In the genomic region with DNA sequence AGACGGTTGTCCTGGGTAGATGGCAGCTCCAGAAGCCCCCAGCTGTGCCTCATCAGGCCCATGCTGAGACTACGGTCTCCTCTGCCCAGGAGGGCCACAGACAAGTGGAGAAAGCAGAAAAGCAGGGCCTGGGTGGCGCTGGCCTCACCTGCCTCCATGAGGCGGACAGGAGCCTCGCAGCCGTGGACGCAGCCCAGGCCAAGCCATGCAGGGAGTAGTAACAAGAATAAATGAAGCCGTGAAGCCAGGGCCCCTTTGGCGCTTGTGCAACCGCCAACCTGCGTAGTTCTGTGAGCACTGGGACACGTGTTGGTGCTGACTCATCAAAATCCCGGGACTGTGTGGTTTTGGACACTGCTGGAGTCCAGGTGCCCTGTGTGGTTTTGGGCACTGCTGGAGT, we compare ENCODE assay signal across 20 cellular contexts. TPM values are rescaled to one million over a fixed set of nuclear protein-coding genes. Genes with fewer than 3 reads are reported as not detected.
DNase-seq lines count a peak whose midpoint lies in the region; ATAC-seq, FAIRE-seq and TF ChIP-seq lines count a peak whose summit lies in the region.
"Had no signal": no experiment of that assay in that cellular context is flagged by ENCODE, and none has a peak within 500 bp of the region (broad histone marks: within the 10 kb centered on the region; RNA-seq: fewer than 3 reads in every experiment).

No MANE protein-coding gene starts in this region.

- FAIRE-seq in RCC 7860 (lab: Jason Lieb, UNC) (no peak), GM12892 (lab: Jason Lieb, UNC) (no peak)

- TF ChIP-seq POLR2A in GM12892 (IDR thresholded peaks at IDR 0.05; ENCODE audit: low read depth, low read length): no peak

- no peaks in the 10 kb centered on the region for H3K27me3 ChIP-seq in upper lobe of right lung

- no peak overlapping the region for H3K4me3 ChIP-seq in upper lobe of right lung
- H3K4me3 ChIP-seq: smooth muscle cell, suprapubic skin had no signal

- intact Hi-C loops in upper lobe of right lung (cut with DNase I): no loop called here

- no peak for TF ChIP-seq CTCF in upper lobe of right lung (IDR thresholded peaks at IDR 0.05)

- H3K9me3 ChIP-seq in upper lobe of right lung: no peaks in the 10 kb centered on the region
- H3K9me3 ChIP-seq: suprapubic skin had no signal

- ATAC-seq in upper lobe of right lung (peak; percentile 73), HG03439 (IDR thresholded peaks at IDR 0.05; ENCODE audit: unreplicated experiment) (no peak)
- ATAC-seq: activated CD8-positive, alpha-beta memory T cell treated with anti-CD3 and anti-CD28 coated beads, Interleukin-2, amount 10 ng/mL, durations not matched to agents 7 days and 5 days had no signal

- DNase-seq in NCI-H345 (lab: John Stamatoyannopoulos, UW) (peak; percentile 22), NCI-H345 treated with DMSO at 0.1 percent for 48 hours (lab: John Stamatoyannopoulos, UW; ENCODE audit: unreplicated experiment) (no peak), RCC 7860 (ENCODE audit: low spot score) (peak; percentile 31), iPS-NIHi11 (ENCODE audit: low spot score) (peak; percentile 71), upper lobe of right lung (peak; percentile 87), superior temporal gyrus (ENCODE audit: extremely low spot score) (no peak), GM12892 (ENCODE audit: insufficient read length) (no peak)
- DNase-seq: ACHN; activated CD8-positive, alpha-beta memory T cell treated with anti-CD3 and anti-CD28 coated beads, Interleukin-2, amount 10 ng/mL, durations not matched to agents 7 days and 5 days; activated naive CD4-positive, alpha-beta T cell treated with anti-CD3 and anti-CD28 coated beads, Interleukin-2, amount 50 U/mL, for 16 hours; caudate nucleus; head of caudate nucleus; WERI-Rb-1 had no signal

- no peaks in the 10 kb centered on the region for H3K36me3 ChIP-seq in upper lobe of right lung
- H3K36me3 ChIP-seq: suprapubic skin, WERI-Rb-1 had no signal

- H3K27ac ChIP-seq in upper lobe of right lung: peak overlapping the region; percentile 60
- H3K27ac ChIP-seq: epithelial cell of prostate, KMS-11, suprapubic skin, WERI-Rb-1 had no signal

- H3K4me1 ChIP-seq in upper lobe of right lung: no peaks in the 10 kb centered on the region
- H3K4me1 ChIP-seq: suprapubic skin had no signal

RNA-seq across cellular contexts. Expression of a gene that starts 12.3 kb away (rescaled TPM):
- total RNA-seq in upper lobe of right lung: 1.1 TPM
- 2.5 TPM for polyA plus RNA-seq in GM12892 (2012; ENCODE audit: missing spikeins)
- total RNA-seq: liver, neural crest cell, smooth muscle cell, suprapubic skin had no signal
- polyA plus RNA-seq: liver, smooth muscle cell had no signal

Comparison
In these comparisons a context has a peak if more than half of its experiments do, and no peak if none do; other contexts are left out.
1. DNase-seq: peak in NCI-H345 (single experiment), RCC 7860 (single experiment), iPS-NIHi11 (single experiment) and upper lobe of right lung (single experiment); none in NCI-H345 treated with DMSO at 0.1 percent for 48 hours (single experiment), superior temporal gyrus (single experiment) and GM12892 (single experiment).